Comparison of ENCODE assay signal across 13 cellular contexts in the genomic region with DNA sequence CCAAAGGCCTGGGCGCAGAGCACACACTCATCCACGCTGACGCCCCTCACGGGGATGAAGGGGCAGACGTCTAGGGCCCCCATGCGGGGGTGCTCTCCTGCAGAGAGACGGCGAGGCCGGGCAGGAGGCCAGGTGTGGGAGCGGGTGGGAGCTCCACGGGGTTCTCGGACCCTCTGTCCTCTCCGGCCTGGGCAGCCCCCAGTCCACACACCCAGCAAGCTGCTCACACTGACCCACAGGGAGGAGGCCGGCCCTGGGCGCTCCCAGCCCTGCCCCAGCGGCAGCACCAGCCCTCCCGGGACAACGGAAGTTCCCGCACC. TPM values are rescaled to one million over a fixed set of nuclear protein-coding genes. Genes with fewer than 3 reads are reported as not detected.
A peak's percentile ranks its signal among the peaks of the same experiment; 100 is the strongest.
DNase-seq lines count a peak whose midpoint lies in the region; ATAC-seq, FAIRE-seq and TF ChIP-seq lines count a peak whose summit lies in the region.
"Had no signal": no experiment of that assay in that cellular context is flagged by ENCODE, and none has a peak within 500 bp of the region (broad histone marks: within the 10 kb centered on the region; RNA-seq: fewer than 3 reads in every experiment).

No MANE protein-coding gene starts in this region.

- in situ Hi-C loops in HepG2 (cut with HindIII; ENCODE audit: extremely low pct_ligation_motif_present, low pct_unique_long_range_greater_than_20kb): no loop called here

- peak overlapping the region; percentile 94 for H3K4me2 ChIP-seq in HepG2 (ENCODE audit: low read depth, low read length)
- peak overlapping the region; percentile 88 for H3K4me2 ChIP-seq in skeletal muscle satellite cell (ENCODE audit: low read length)

- no peak overlapping the region for H3K4me3 ChIP-seq in NT2/D1 (ENCODE audit: insufficient read length, low read depth)
- peak overlapping the region; percentile 38 for H3K4me3 ChIP-seq in choroid plexus epithelial cell (ENCODE audit: low read depth, low read length)
- H3K4me3 ChIP-seq in HepG2 (replicated peaks in 1 of 3; ENCODE audit: insufficient read depth in 1 of 3, low read depth in 2 of 3, low read length in 3 of 3): peak overlapping the region; percentile 84 to 97 (median 96); a peak in 5 of 6 replicates
- H3K4me3 ChIP-seq in skeletal muscle satellite cell (ENCODE audit: low read length): peak overlapping the region; percentile 52
- no peak overlapping the region for H3K4me3 ChIP-seq in thyroid gland (replicated peaks in 1 of 3)

- H3K79me2 ChIP-seq in HepG2 (ENCODE audit: insufficient read depth, low read length): peaks cover 23% of the 10 kb centered on the region

- H3K27ac ChIP-seq in HepG2 (ENCODE audit: extremely low read length, insufficient read depth, low read length): peak overlapping the region; percentile 83
- H3K27ac ChIP-seq in thyroid gland: peak overlapping the region in 1 of 3 donors; percentile 30

- H3K36me3 ChIP-seq in NT2/D1 (ENCODE audit: insufficient read depth, insufficient read length, low read length) (peaks cover 8% of the 10 kb centered on the region), HepG2 (replicated peaks in 1 of 2; ENCODE audit: control insufficient read depth in 1 of 2, insufficient read depth in 2 of 2, low read length in 2 of 2) (peaks cover 2 to 16% of the 10 kb centered on the region in 2 experiments; a peak in 4 of 5 replicates), skeletal muscle satellite cell (ENCODE audit: insufficient read depth, low read length) (no peaks in the 10 kb centered on the region), thyroid gland (no peaks in the 10 kb centered on the region)

- no peaks in the 10 kb centered on the region for H3K36me3 Mint-ChIP-seq in activated T-helper 1 cell treated with anti-CD3 and anti-CD28 coated beads, Interleukin-12 subunit alpha, Interleukin-12 subunit beta, Interleukin-2, Interleukin-4 antibody, amounts not matched to agents 30 ng/mL and 10 ng/mL and 1 ng/mL, durations not matched to agents 14 hours and 24 hours and 36 hours (ENCODE audit: low read depth)

- no peaks in the 10 kb centered on the region for H3K9me3 Mint-ChIP-seq in activated T-helper 1 cell treated with anti-CD3 and anti-CD28 coated beads, Interleukin-12 subunit alpha, Interleukin-12 subunit beta, Interleukin-2, Interleukin-4 antibody, amounts not matched to agents 30 ng/mL and 10 ng/mL and 1 ng/mL, durations not matched to agents 14 hours and 24 hours and 36 hours
- H3K9me3 Mint-ChIP-seq: nephron progenitor cell had no signal

- H3K9me3 ChIP-seq in NT2/D1 (ENCODE audit: insufficient read depth, low read length) (no peaks in the 10 kb centered on the region), HepG2 (ENCODE audit: low read length) (no peaks in the 10 kb centered on the region), skeletal muscle satellite cell (replicated peaks; ENCODE audit: low read length) (no peaks in the 10 kb centered on the region), thyroid gland (no peaks in the 10 kb centered on the region)

- BruUV-seq in HepG2 (replicated peaks; lab: Mats Ljungman, UMichigan): no TSS peak

- no peak for TF ChIP-seq CTCF in choroid plexus epithelial cell (conservative IDR thresholded peaks at IDR 0.05; ENCODE audit: low read depth, low read length)
- no peak for TF ChIP-seq CTCF in HepG2 (CRISPR knock-in tag; IDR thresholded peaks at IDR 0.05)
- no peak for TF ChIP-seq CTCF in thyroid gland (IDR thresholded peaks at IDR 0.05)

- peaks cover 8% of the 10 kb centered on the region; the same call in 1 of the 2 replicates for H4K20me1 ChIP-seq in HepG2 (ENCODE audit: insufficient read depth, low read length)

- peaks cover 49% of the 10 kb centered on the region for H3K4me1 ChIP-seq in NT2/D1 (ENCODE audit: insufficient read depth, insufficient read length)
- H3K4me1 ChIP-seq in HepG2 (ENCODE audit: insufficient read depth, low read length): peaks cover 64% of the 10 kb centered on the region
- peaks cover 13% of the 10 kb centered on the region for H3K4me1 ChIP-seq in skeletal muscle satellite cell (ENCODE audit: control insufficient read depth, insufficient read depth, low read length)
- peaks cover 10 to 11% of the 10 kb centered on the region in 2 donors for H3K4me1 ChIP-seq in thyroid gland

- no peak for DNase-seq in NT2/D1 (ENCODE audit: low read depth, low spot score)
- DNase-seq in choroid plexus epithelial cell (ENCODE audit: low read depth): no peak
- DNase-seq in HepG2 (ENCODE audit: low spot score): no peak
- DNase-seq in thyroid gland: no peak
- DNase-seq in NCI-H2107 (lab: John Stamatoyannopoulos, UW): no peak
- DNase-seq in activated T-helper 1 cell treated with anti-CD3 and anti-CD28 coated beads, Interleukin-12 subunit alpha, Interleukin-12 subunit beta, Interleukin-2, Interleukin-4 antibody, amounts not matched to agents 30 ng/mL and 10 ng/mL and 1 ng/mL, durations not matched to agents 14 hours and 24 hours and 36 hours (ENCODE audit: low spot score): no peak
- DNase-seq: NCI-H1105 had no signal

- no peaks in the 10 kb centered on the region for H3K27me3 ChIP-seq in NT2/D1 (ENCODE audit: insufficient read depth, insufficient read length)
- no peaks in the 10 kb centered on the region; a peak in 2 of 5 replicates for H3K27me3 ChIP-seq in HepG2 (ENCODE audit: control insufficient read depth in 1 of 2, insufficient read depth in 2 of 2, low read length in 2 of 2)
- H3K27me3 ChIP-seq in skeletal muscle satellite cell (ENCODE audit: control insufficient read depth, insufficient read depth, low read length): no peaks in the 10 kb centered on the region
- no peaks in the 10 kb centered on the region for H3K27me3 ChIP-seq in thyroid gland

- POLR2A ChIA-PET in HepG2 (lab: Yijun Ruan, JAX): interaction anchor here (0.7 to 2.4 kb wide), 5 partner anchors 10 to 681 kb away, joined by 3 to 13 read pairs (median 3); no protein-coding TSS in a partner anchor

- H3K4me1 Mint-ChIP-seq in activated T-helper 1 cell treated with anti-CD3 and anti-CD28 coated beads, Interleukin-12 subunit alpha, Interleukin-12 subunit beta, Interleukin-2, Interleukin-4 antibody, amounts not matched to agents 30 ng/mL and 10 ng/mL and 1 ng/mL, durations not matched to agents 14 hours and 24 hours and 36 hours (ENCODE audit: low read depth): no peaks in the 10 kb centered on the region

- H3K27ac Mint-ChIP-seq in activated T-helper 1 cell treated with anti-CD3 and anti-CD28 coated beads, Interleukin-12 subunit alpha, Interleukin-12 subunit beta, Interleukin-2, Interleukin-4 antibody, amounts not matched to agents 30 ng/mL and 10 ng/mL and 1 ng/mL, durations not matched to agents 14 hours and 24 hours and 36 hours: no peak overlapping the region
- H3K27ac Mint-ChIP-seq: nephron progenitor cell had no signal

- intact Hi-C loops in HepG2 (cut with micrococcal nuclease; ENCODE audit: unreplicated experiment) (no loop called here), thyroid gland (cut with DNase I) (no loop called here)
- intact Hi-C loops in activated T-helper 1 cell treated with anti-CD3 and anti-CD28 coated beads, Interleukin-12 subunit alpha, Interleukin-12 subunit beta, Interleukin-2, Interleukin-4 antibody, amounts not matched to agents 30 ng/mL and 10 ng/mL and 1 ng/mL, durations not matched to agents 14 hours and 24 hours and 36 hours (cut with micrococcal nuclease): no loop called here

- CTCF ChIA-PET in HepG2 (lab: Yijun Ruan, JAX; ENCODE audit: low intra/inter-chr PET ratio, low total read pairs): no interaction called here

- 100% methylated on average over 3 of the region's 19 CpGs for WGBS in HepG2 (ENCODE audit: low lambda C conversion rate)
- 20 to 40% methylated on average over 1 of the region's 19 CpGs for WGBS in thyroid gland, 2 donors

- ATAC-seq in HepG2: no peak; the same call in 2 of the 3 replicates
- no peak for ATAC-seq in HG03159 (IDR thresholded peaks at IDR 0.05; ENCODE audit: unreplicated experiment)

- TF ChIP-seq POLR2A in HepG2 (IDR thresholded peaks at IDR 0.05; ENCODE audit: insufficient read depth in 1 of 2, low read depth in 2 of 2, low read length in 2 of 2) (no peak), thyroid gland (IDR thresholded peaks at IDR 0.05) (no peak)

- TF ChIP-seq RAD21 in HepG2 (CRISPR knock-in tag; IDR thresholded peaks at IDR 0.05): no peak

- H3K4me3 Mint-ChIP-seq in activated T-helper 1 cell treated with anti-CD3 and anti-CD28 coated beads, Interleukin-12 subunit alpha, Interleukin-12 subunit beta, Interleukin-2, Interleukin-4 antibody, amounts not matched to agents 30 ng/mL and 10 ng/mL and 1 ng/mL, durations not matched to agents 14 hours and 24 hours and 36 hours: no peak overlapping the region
- H3K4me3 Mint-ChIP-seq: nephron progenitor cell had no signal

- FAIRE-seq in HepG2 (lab: Jason Lieb, UNC): no peak
- FAIRE-seq: D721Med, RCC 7860, TTC549 had no signal

- H2AFZ ChIP-seq in HepG2 (ENCODE audit: low read length): no peak overlapping the region

- TF ChIP-seq EP300 in HepG2 (IDR thresholded peaks at IDR 0.05; ENCODE audit: low read depth in 2 of 2, low read length in 2 of 2) (no peak), HepG2 (CRISPR knock-in tag; IDR thresholded peaks at IDR 0.05; ENCODE audit: borderline replicate concordance) (no peak)

- H3K27me3 Mint-ChIP-seq in activated T-helper 1 cell treated with anti-CD3 and anti-CD28 coated beads, Interleukin-12 subunit alpha, Interleukin-12 subunit beta, Interleukin-2, Interleukin-4 antibody, amounts not matched to agents 30 ng/mL and 10 ng/mL and 1 ng/mL, durations not matched to agents 14 hours and 24 hours and 36 hours (ENCODE audit: insufficient read depth): no peaks in the 10 kb centered on the region

- H3K9ac ChIP-seq in NT2/D1 (ENCODE audit: insufficient read length, low read depth) (peak overlapping the region; percentile 52), HepG2 (ENCODE audit: insufficient read depth, low read depth, low read length) (peak overlapping the region; percentile 86; the same call in 1 of the 2 replicates), skeletal muscle satellite cell (ENCODE audit: low read depth, low read length) (no peak overlapping the region)

RNA-seq across cellular contexts. Expression of a gene that starts 2.5 kb away (rescaled TPM):
- total RNA-seq in HepG2 (2016; rRNA removed; fragmentation: Illumina TruSeq; extraction: Trizol) (78.5 and 105 TPM in 2 replicates), thyroid gland (1 to 10 TPM in 1 of 4 donors, under 1 TPM in 2, not detected in 1; 0.78 to 1.2 (median 0.94) TPM)
- total RNA-seq in HepG2 (2016; cell fraction: cytosol; rRNA removed; fragmentation: Illumina TruSeq; extraction: Trizol; ENCODE audit: low read depth): 13.1 and 13.2 TPM in 2 replicates
- total RNA-seq in HepG2 (2016; cell fraction: insoluble cytoplasmic fraction; rRNA removed; fragmentation: Illumina TruSeq; extraction: Trizol): 61.2 and 115 TPM in 2 replicates
- 21.0 and 27.4 TPM in 2 replicates for total RNA-seq in HepG2 (2016; cell fraction: membrane; rRNA removed; fragmentation: Illumina TruSeq; extraction: Trizol)
- 94.5 and 110 TPM in 2 replicates for total RNA-seq in HepG2 (2016; cell fraction: nucleus; rRNA removed; fragmentation: Illumina TruSeq; extraction: Trizol)
- polyA plus RNA-seq in HepG2 (2011; rRNA removed): 75.7 and 112 TPM in 2 replicates
- 34.7 and 61.2 TPM in 2 replicates for polyA plus RNA-seq in HepG2 (2011; cell fraction: cytosol; rRNA removed)
- 656 and 751 TPM in 2 replicates for polyA plus RNA-seq in HepG2 (2011; cell fraction: nucleus; rRNA removed)
- polyA plus RNA-seq in HepG2 (2012): 108 and 140 TPM in 2 replicates
- 11.0 and 12.4 TPM in 2 replicates for polyA plus RNA-seq in HepG2 (2016; cell fraction: cytosol; fragmentation: Illumina TruSeq; extraction: Trizol; ENCODE audit: low read depth)
- polyA plus RNA-seq in HepG2 (2016; cell fraction: insoluble cytoplasmic fraction; fragmentation: Illumina TruSeq; extraction: Trizol; ENCODE audit: low read depth): 47.9 and 52.0 TPM in 2 replicates
- 11.9 and 17.7 TPM in 2 replicates for polyA plus RNA-seq in HepG2 (2016; cell fraction: membrane; fragmentation: Illumina TruSeq; extraction: Trizol; ENCODE audit: low read depth)
- polyA plus RNA-seq in HepG2 (2016; cell fraction: nucleus; fragmentation: Illumina TruSeq; extraction: Trizol; ENCODE audit: insufficient read depth, low read depth): 369 and 379 TPM in 2 replicates
- polyA minus RNA-seq in HepG2 (2011; rRNA and poly(A)+ RNA removed; ENCODE audit: low replicate concordance): 0.42 and 84.7 TPM in 2 replicates
- polyA minus RNA-seq in HepG2 (2011; cell fraction: cytosol; rRNA and poly(A)+ RNA removed): 33.3 and 39.2 TPM in 2 replicates
- 93.9 and 118 TPM in 2 replicates for polyA minus RNA-seq in HepG2 (2011; cell fraction: nucleus; rRNA and poly(A)+ RNA removed)
- not detected in 2 replicates for total RNA-seq in skeletal muscle satellite cell (2012; rRNA removed)
- total RNA-seq in activated T-helper 1 cell treated with anti-CD3 and anti-CD28 coated beads, Interleukin-12 subunit alpha, Interleukin-12 subunit beta, Interleukin-2, Interleukin-4 antibody, amounts not matched to agents 30 ng/mL and 10 ng/mL and 1 ng/mL, durations not matched to agents 14 hours and 24 hours and 36 hours: 0.56 and 0.62 TPM in 2 replicates

RNA-seq across cellular contexts. Expression of a gene that starts 31.4 kb away (rescaled TPM):
- 2.8 and 3.3 TPM in 2 replicates for total RNA-seq in HepG2 (2016; rRNA removed; fragmentation: Illumina TruSeq; extraction: Trizol)
- total RNA-seq in HepG2 (2016; cell fraction: cytosol; rRNA removed; fragmentation: Illumina TruSeq; extraction: Trizol; ENCODE audit: low read depth): 2.1 and 2.7 TPM in 2 replicates
- 3.0 and 3.3 TPM in 2 replicates for total RNA-seq in HepG2 (2016; cell fraction: insoluble cytoplasmic fraction; rRNA removed; fragmentation: Illumina TruSeq; extraction: Trizol)
- 3.0 and 3.8 TPM in 2 replicates for total RNA-seq in HepG2 (2016; cell fraction: membrane; rRNA removed; fragmentation: Illumina TruSeq; extraction: Trizol)
- 1.5 and 1.7 TPM in 2 replicates for total RNA-seq in HepG2 (2016; cell fraction: nucleus; rRNA removed; fragmentation: Illumina TruSeq; extraction: Trizol)
- 1.4 and 2.6 TPM in 2 replicates for polyA plus RNA-seq in HepG2 (2011; rRNA removed)
- 1.4 and 2.8 TPM in 2 replicates for polyA plus RNA-seq in HepG2 (2011; cell fraction: cytosol; rRNA removed)
- 9.6 and 9.7 TPM in 2 replicates for polyA plus RNA-seq in HepG2 (2011; cell fraction: nucleus; rRNA removed)
- 7.3 and 10.9 TPM in 2 replicates for polyA plus RNA-seq in HepG2 (2012)
- 5.4 and 5.7 TPM in 2 replicates for polyA plus RNA-seq in HepG2 (2016; cell fraction: cytosol; fragmentation: Illumina TruSeq; extraction: Trizol; ENCODE audit: low read depth)
- 5.9 and 7.1 TPM in 2 replicates for polyA plus RNA-seq in HepG2 (2016; cell fraction: insoluble cytoplasmic fraction; fragmentation: Illumina TruSeq; extraction: Trizol; ENCODE audit: low read depth)
- polyA plus RNA-seq in HepG2 (2016; cell fraction: membrane; fragmentation: Illumina TruSeq; extraction: Trizol; ENCODE audit: low read depth): 6.0 and 7.3 TPM in 2 replicates
- 5.8 and 6.5 TPM in 2 replicates for polyA plus RNA-seq in HepG2 (2016; cell fraction: nucleus; fragmentation: Illumina TruSeq; extraction: Trizol; ENCODE audit: insufficient read depth, low read depth)
- polyA minus RNA-seq in HepG2 (2011; rRNA and poly(A)+ RNA removed; ENCODE audit: low replicate concordance): 2.4 and 3.4 TPM in 2 replicates
- polyA minus RNA-seq in HepG2 (2011; cell fraction: cytosol; rRNA and poly(A)+ RNA removed): 3.4 and 5.6 TPM in 2 replicates
- 0.77 and 1.6 TPM in 2 replicates for polyA minus RNA-seq in HepG2 (2011; cell fraction: nucleus; rRNA and poly(A)+ RNA removed)
- total RNA-seq in skeletal muscle satellite cell (2012; rRNA removed): 8.3 and 13.9 TPM in 2 replicates
- 1 to 10 TPM; 3.5 to 9.0 (median 5.8) TPM for total RNA-seq in thyroid gland
- total RNA-seq in activated T-helper 1 cell treated with anti-CD3 and anti-CD28 coated beads, Interleukin-12 subunit alpha, Interleukin-12 subunit beta, Interleukin-2, Interleukin-4 antibody, amounts not matched to agents 30 ng/mL and 10 ng/mL and 1 ng/mL, durations not matched to agents 14 hours and 24 hours and 36 hours: 12.1 and 12.8 TPM in 2 replicates

RNA-seq across cellular contexts. Expression of a gene that starts 55.0 kb away (rescaled TPM):
- total RNA-seq in HepG2 (2016; rRNA removed; fragmentation: Illumina TruSeq; extraction: Trizol) (0.07 and 0.14 TPM in 2 replicates), thyroid gland (100 to 1,000 TPM in 3 of 4 donors, 10 to 100 TPM in 1; 79.4 to 191 (median 172) TPM)
- total RNA-seq in HepG2 (2016; cell fraction: cytosol; rRNA removed; fragmentation: Illumina TruSeq; extraction: Trizol; ENCODE audit: low read depth): not detected in 2 replicates
- total RNA-seq in HepG2 (2016; cell fraction: insoluble cytoplasmic fraction; rRNA removed; fragmentation: Illumina TruSeq; extraction: Trizol): 0.06 TPM in 1 of 2 replicates, not detected in the other
- not detected in 2 replicates for total RNA-seq in HepG2 (2016; cell fraction: membrane; rRNA removed; fragmentation: Illumina TruSeq; extraction: Trizol)
- total RNA-seq in HepG2 (2016; cell fraction: nucleus; rRNA removed; fragmentation: Illumina TruSeq; extraction: Trizol): 0.13 and 0.22 TPM in 2 replicates
- polyA plus RNA-seq in HepG2 (2011; rRNA removed): 0.41 and 1.6 TPM in 2 replicates
- polyA plus RNA-seq in HepG2 (2011; cell fraction: cytosol; rRNA removed): 0.27 and 0.31 TPM in 2 replicates
- 8.5 and 10.4 TPM in 2 replicates for polyA plus RNA-seq in HepG2 (2011; cell fraction: nucleus; rRNA removed)
- 0.36 and 0.81 TPM in 2 replicates for polyA plus RNA-seq in HepG2 (2012)
- not detected in 2 replicates for polyA plus RNA-seq in HepG2 (2016; cell fraction: cytosol; fragmentation: Illumina TruSeq; extraction: Trizol; ENCODE audit: low read depth)
- polyA plus RNA-seq in HepG2 (2016; cell fraction: insoluble cytoplasmic fraction; fragmentation: Illumina TruSeq; extraction: Trizol; ENCODE audit: low read depth): not detected in 2 replicates
- polyA plus RNA-seq in HepG2 (2016; cell fraction: membrane; fragmentation: Illumina TruSeq; extraction: Trizol; ENCODE audit: low read depth): not detected in 2 replicates
- 0.48 and 0.69 TPM in 2 replicates for polyA plus RNA-seq in HepG2 (2016; cell fraction: nucleus; fragmentation: Illumina TruSeq; extraction: Trizol; ENCODE audit: insufficient read depth, low read depth)
- 0.44 TPM in 1 of 2 replicates, not detected in the other for polyA minus RNA-seq in HepG2 (2011; rRNA and poly(A)+ RNA removed; ENCODE audit: low replicate concordance)
- not detected in 2 replicates for polyA minus RNA-seq in HepG2 (2011; cell fraction: cytosol; rRNA and poly(A)+ RNA removed)
- polyA minus RNA-seq in HepG2 (2011; cell fraction: nucleus; rRNA and poly(A)+ RNA removed): 0.52 and 1.2 TPM in 2 replicates
- 1,183 and 1,453 TPM in 2 replicates for total RNA-seq in skeletal muscle satellite cell (2012; rRNA removed)
- 1.4 and 2.1 TPM in 2 replicates for total RNA-seq in activated T-helper 1 cell treated with anti-CD3 and anti-CD28 coated beads, Interleukin-12 subunit alpha, Interleukin-12 subunit beta, Interleukin-2, Interleukin-4 antibody, amounts not matched to agents 30 ng/mL and 10 ng/mL and 1 ng/mL, durations not matched to agents 14 hours and 24 hours and 36 hours

Comparison
In these comparisons a context has a peak if more than half of its experiments do, and no peak if none do; other contexts are left out.
1. H3K4me3 ChIP-seq: peak in choroid plexus epithelial cell (single experiment), HepG2 (3 of 3) and skeletal muscle satellite cell (single experiment); none in NT2/D1 (single experiment) and thyroid gland (0 of 3).
2. RNA of a gene that starts 55.0 kb away (total RNA-seq): 79.4 to 191 TPM in thyroid gland; 1.4 to 2.1 TPM in activated T-helper 1 cell treated with anti-CD3 and anti-CD28 coated beads, Interleukin-12 subunit alpha, Interleukin-12 subunit beta, Interleukin-2, Interleukin-4 antibody, amounts not matched to agents 30 ng/mL and 10 ng/mL and 1 ng/mL, durations not matched to agents 14 hours and 24 hours and 36 hours and 0.06 to 0.22 TPM in HepG2; every median in the first group is over 10 times any median in the second.